Comparison of ENCODE assay signal across 9 cellular contexts in the genomic region with DNA sequence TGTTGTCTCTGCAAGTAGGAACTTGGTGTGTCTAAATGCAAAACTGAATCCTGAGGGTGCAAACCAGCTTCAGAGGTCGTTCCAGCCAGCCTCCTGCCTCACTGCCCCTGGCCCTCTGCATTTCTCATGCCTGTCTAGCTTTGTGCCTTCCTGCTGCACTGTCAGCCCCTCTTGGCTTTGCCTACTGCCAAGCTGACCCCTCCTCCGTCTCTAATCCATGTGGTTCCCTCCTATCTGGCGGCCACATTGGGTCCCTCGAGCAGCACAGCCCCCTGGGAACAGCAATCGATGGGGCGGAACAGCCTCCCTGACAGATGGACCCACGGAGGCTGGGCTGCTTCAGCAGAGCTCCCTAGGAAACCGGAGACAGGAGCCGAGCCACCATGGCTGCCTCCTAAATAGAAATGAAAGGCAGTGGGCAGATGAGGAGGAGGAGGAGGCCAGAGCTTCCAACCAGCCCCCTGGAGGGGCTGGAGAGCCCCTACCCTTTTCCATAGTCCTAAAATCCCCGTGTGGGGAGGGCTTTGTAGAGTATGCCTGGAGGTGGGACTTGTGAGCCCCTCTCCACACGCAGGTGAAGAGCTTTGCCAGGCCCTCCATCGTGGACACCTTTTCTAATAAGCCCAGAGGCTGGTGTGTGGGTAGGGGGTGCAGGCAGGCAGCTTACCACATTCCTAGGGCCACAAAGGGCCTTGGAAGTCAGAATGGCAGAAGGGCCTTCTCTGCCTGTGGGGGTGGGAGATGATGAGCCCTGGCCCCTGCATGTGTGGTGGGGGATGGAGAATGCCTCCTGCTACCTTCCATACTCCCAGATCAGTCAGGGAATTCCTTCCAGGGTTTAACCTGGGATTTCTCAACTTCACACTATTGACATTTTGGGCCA. TPM values are rescaled to one million over a fixed set of nuclear protein-coding genes. Genes with fewer than 3 reads are reported as not detected.
DNase-seq lines count a peak whose midpoint lies in the region; ATAC-seq and TF ChIP-seq lines count a peak whose summit lies in the region.
"Had no signal": no experiment of that assay in that cellular context is flagged by ENCODE, and none has a peak within 500 bp of the region (broad histone marks: within the 10 kb centered on the region; RNA-seq: fewer than 3 reads in every experiment).

No MANE protein-coding gene starts in this region.

- H3K9me3 ChIP-seq in CD4-positive, CD25-positive, alpha-beta regulatory T cell (ENCODE audit: control insufficient read depth in 2 of 2, low read length in 2 of 2): no peaks in the 10 kb centered on the region
- no peaks in the 10 kb centered on the region for H3K9me3 ChIP-seq in Loucy (ENCODE audit: insufficient read depth, low read depth, low read length)

- H4K20me1 ChIP-seq in Loucy (ENCODE audit: insufficient read depth, low read length, poor library complexity, severe bottlenecking): no peaks in the 10 kb centered on the region

- no peak overlapping the region for H2AFZ ChIP-seq in Loucy (ENCODE audit: low read length)

- H3K27ac Mint-ChIP-seq in CD4-positive, CD25-positive, alpha-beta regulatory T cell: peak overlapping the region; percentile 88 to 90 (median 88)
- H3K27ac Mint-ChIP-seq in nephron: peak overlapping the region; percentile 91 to 95 (median 94)

- H3K4me3 ChIP-seq in CD4-positive, CD25-positive, alpha-beta regulatory T cell (ENCODE audit: low read depth, low read length): no peak overlapping the region
- peak overlapping the region; percentile 79 for H3K4me3 ChIP-seq in Loucy (ENCODE audit: low read length, poor library complexity, severe bottlenecking)
- peak overlapping the region; percentile 74 for H3K4me3 ChIP-seq in coronary artery

- H3K4me2 ChIP-seq in Loucy (ENCODE audit: low read depth, low read length, poor library complexity, severe bottlenecking): peak overlapping the region; percentile 80

- no peaks in the 10 kb centered on the region for H3K36me3 Mint-ChIP-seq in CD4-positive, CD25-positive, alpha-beta regulatory T cell
- H3K36me3 Mint-ChIP-seq in nephron (ENCODE audit: low read depth): no peaks in the 10 kb centered on the region
- H3K36me3 Mint-ChIP-seq: activated naive CD8-positive, alpha-beta T cell had no signal

- H3K9me3 Mint-ChIP-seq in CD4-positive, CD25-positive, alpha-beta regulatory T cell: no peaks in the 10 kb centered on the region
- no peaks in the 10 kb centered on the region for H3K9me3 Mint-ChIP-seq in nephron

- no peak overlapping the region for H3K27ac ChIP-seq in CD4-positive, CD25-positive, alpha-beta regulatory T cell (ENCODE audit: insufficient read depth, low read length, poor library complexity, severe bottlenecking)
- H3K27ac ChIP-seq in coronary artery: peak overlapping the region; percentile 84 to 91

- no peaks in the 10 kb centered on the region for H3K27me3 Mint-ChIP-seq in CD4-positive, CD25-positive, alpha-beta regulatory T cell
- peaks cover 5% of the 10 kb centered on the region for H3K27me3 Mint-ChIP-seq in nephron (ENCODE audit: low read depth)
- H3K27me3 Mint-ChIP-seq: activated naive CD8-positive, alpha-beta T cell had no signal

- ATAC-seq in CD4-positive, CD25-positive, alpha-beta regulatory T cell (ENCODE audit: low read depth in 2 of 2): no peak
- ATAC-seq in GM19397 (IDR thresholded peaks at IDR 0.05; ENCODE audit: unreplicated experiment): no peak

- peak overlapping the region; percentile 71 to 85 (median 82) for H3K4me3 Mint-ChIP-seq in CD4-positive, CD25-positive, alpha-beta regulatory T cell
- peak overlapping the region; percentile 75 to 82 (median 77) for H3K4me3 Mint-ChIP-seq in nephron

- TF ChIP-seq CTCF in Loucy (conservative IDR thresholded peaks at IDR 0.05; ENCODE audit: low read length) (no peak), coronary artery (IDR thresholded peaks at IDR 0.05) (no peak), nephron (IDR thresholded peaks at IDR 0.05; ENCODE audit: unreplicated experiment in 3 of 3) (no peak)

- no peaks in the 10 kb centered on the region for H3K27me3 ChIP-seq in CD4-positive, CD25-positive, alpha-beta regulatory T cell (ENCODE audit: control insufficient read depth, insufficient read depth, low read length)
- no peaks in the 10 kb centered on the region for H3K27me3 ChIP-seq in Loucy (ENCODE audit: insufficient read depth, low read length, poor library complexity, severe bottlenecking)

- 0 out of 2 replicates have a peak, but pooled peaks cover 4% of the 10 kb centered on the region for H3F3A ChIP-seq in Loucy (ENCODE audit: low read depth)

- peaks cover 15 to 55% (median 37%) of the 10 kb centered on the region in 4 donors for H3K4me1 Mint-ChIP-seq in CD4-positive, CD25-positive, alpha-beta regulatory T cell
- H3K4me1 Mint-ChIP-seq in nephron: peaks cover 90% of the 10 kb centered on the region

- peak overlapping the region; percentile 73 for H3K9ac ChIP-seq in Loucy (ENCODE audit: low read depth, low read length, poor library complexity, severe bottlenecking)

- no peak for DNase-seq in CD4-positive, CD25-positive, alpha-beta regulatory T cell
- DNase-seq in coronary artery (ENCODE audit: low spot score): no peak
- no peak for DNase-seq in Kasumi-1 (lab: John Stamatoyannopoulos, UW)
- DNase-seq in HuH-7 (ENCODE audit: low spot score): no peak
- no peak for DNase-seq in stimulated activated CD4-positive, alpha-beta T cell treated with anti-CD3 and anti-CD28 coated beads, Interleukin-4, amount 100 ng/mL, for 4 hours

- H3K36me3 ChIP-seq in CD4-positive, CD25-positive, alpha-beta regulatory T cell (ENCODE audit: control insufficient read depth, insufficient read depth, low read length): no peaks in the 10 kb centered on the region
- no peaks in the 10 kb centered on the region for H3K36me3 ChIP-seq in Loucy (ENCODE audit: insufficient read depth, low read length)

- no peaks in the 10 kb centered on the region for H3K9me2 ChIP-seq in Loucy (replicated peaks; ENCODE audit: low read depth, low read length)

- peaks cover 42% of the 10 kb centered on the region for H3K4me1 ChIP-seq in CD4-positive, CD25-positive, alpha-beta regulatory T cell (ENCODE audit: control insufficient read depth, insufficient read depth, low read length, poor library complexity, severe bottlenecking)
- H3K4me1 ChIP-seq in Loucy (ENCODE audit: insufficient read depth, low read length, poor library complexity, severe bottlenecking): peaks cover 61% of the 10 kb centered on the region

- H3K79me2 ChIP-seq in Loucy (ENCODE audit: insufficient read depth, low read length): peaks cover 37% of the 10 kb centered on the region

RNA-seq across cellular contexts. Expression of a gene that starts 9.2 kb away (rescaled TPM):
- 4.6 TPM for total RNA-seq in CD4-positive, CD25-positive, alpha-beta regulatory T cell
- 10 to 100 TPM in 1 of 4 donors, 1 to 10 TPM in 3; 7.2 to 12.7 (median 8.4) TPM for polyA plus RNA-seq in CD4-positive, CD25-positive, alpha-beta regulatory T cell
